Comparison of ENCODE assay signal across 4 cellular contexts in genomic region chrX:104230060-104230459, GRCh38. TPM values are rescaled to one million over a fixed set of nuclear protein-coding genes. Genes with fewer than 3 reads are reported as not detected.
"Had no signal": no experiment of that assay in that cellular context is flagged by ENCODE, and none has a peak within 500 bp of the region (broad histone marks: within the 10 kb centered on the region; RNA-seq: fewer than 3 reads in every experiment).

No MANE protein-coding gene starts in this region.

RNA-seq across cellular contexts. Expression of gene ESX1, which starts 24.7 kb away (rescaled TPM):
- polyA plus RNA-seq: adipose tissue, adrenal gland, aorta, cardiac muscle cell had no signal
